ENCODE assay signal across 28 cellular contexts in the genomic region with DNA sequence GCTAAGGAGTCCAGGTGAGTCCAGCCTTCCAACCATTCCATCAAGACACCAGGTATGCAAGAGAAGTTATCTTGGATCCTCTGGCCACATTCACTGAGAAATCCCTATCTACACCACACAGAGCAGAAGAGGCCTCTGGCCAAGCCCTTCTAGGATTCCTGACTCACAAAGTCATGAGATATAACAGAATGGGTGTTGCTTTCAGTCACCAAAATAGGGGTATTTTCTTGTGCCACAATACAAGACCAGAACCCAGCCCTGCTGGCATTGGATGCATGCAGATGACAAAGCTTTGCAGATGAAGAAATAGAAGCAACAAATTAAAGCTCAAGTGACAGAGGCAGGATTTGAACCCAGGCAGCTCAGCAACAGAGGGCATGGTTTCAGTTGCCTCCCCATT.
"Had no signal": no experiment of that assay in that cellular context is flagged by ENCODE, and none has a peak within 500 bp of the region (broad histone marks: within the 10 kb centered on the region; RNA-seq: fewer than 3 reads in every experiment).

No MANE protein-coding gene starts in this region.

- H3K27ac ChIP-seq: hepatocyte, left lung, neural progenitor cell, neutrophil, parathyroid adenoma, right atrium auricular region, stomach, thoracic aorta, tibial artery, uterus had no signal

- H3K9me3 ChIP-seq: left lung, neutrophil, right atrium auricular region, stomach, thoracic aorta, tibial artery, uterus had no signal

- H3K4me3 Mint-ChIP-seq: mesothelial cell of epicardium; naive B cell; natural killer cell; nephron progenitor cell; neural progenitor cell; stimulated activated naive B cell treated with anti-CD40 and anti-IgM and Interleukin-4, amounts not matched to agents 10 μg/mL and 1 μg/mL and 100 μg/mL, for 72 hours had no signal

- H3K36me3 ChIP-seq: neural progenitor cell, neutrophil, right atrium auricular region, uterus had no signal

- H3K9me3 Mint-ChIP-seq: mesothelial cell of epicardium; naive B cell; natural killer cell; nephron progenitor cell; neural progenitor cell; stimulated activated naive B cell treated with anti-CD40 and anti-IgM and Interleukin-4, amounts not matched to agents 10 μg/mL and 1 μg/mL and 100 μg/mL, for 72 hours had no signal

- H3K27ac Mint-ChIP-seq: mesothelial cell of epicardium; naive B cell; natural killer cell; neural progenitor cell; stimulated activated naive B cell treated with anti-CD40 and anti-IgM and Interleukin-4, amounts not matched to agents 10 μg/mL and 1 μg/mL and 100 μg/mL, for 72 hours had no signal

- H3K4me1 Mint-ChIP-seq: naive B cell; natural killer cell; stimulated activated naive B cell treated with anti-CD40 and anti-IgM and Interleukin-4, amounts not matched to agents 10 μg/mL and 1 μg/mL and 100 μg/mL, for 72 hours had no signal

- H3K4me1 ChIP-seq: left lung, parathyroid adenoma, stomach, tibial artery, uterus had no signal

- DNase-seq: head of caudate nucleus; kidney glomerular epithelial cell; left colon; left lung; mesendoderm; naive B cell; natural killer cell; nephron progenitor cell; occipital lobe; stimulated activated CD4-positive, alpha-beta T cell treated with anti-CD3 and anti-CD28 coated beads, Interleukin-1b, Interleukin-23, amount 100 ng/mL, for 48 hours; stimulated activated CD4-positive, alpha-beta T cell treated with anti-CD3 and anti-CD28 coated beads, Interleukin-2, amount 100 ng/mL, for 48 hours; stimulated activated CD4-positive, alpha-beta T cell treated with anti-CD3 and anti-CD28 coated beads, Interleukin-4, amount 100 ng/mL, for 4 hours; stimulated activated naive B cell treated with anti-CD40 and anti-IgM and Interleukin-4, amounts not matched to agents 10 μg/mL and 1 μg/mL and 100 μg/mL, for 72 hours; stimulated activated naive CD8-positive, alpha-beta T cell treated with anti-CD3 and anti-CD28 coated beads, Interleukin-15, Interleukin-2, amounts not matched to agents 100 U/mL and 50 U/mL, for 24 hours; stomach; trophoblast cell; uterus had no signal

- H3K36me3 Mint-ChIP-seq: naive B cell; natural killer cell; neural progenitor cell; stimulated activated naive B cell treated with anti-CD40 and anti-IgM and Interleukin-4, amounts not matched to agents 10 μg/mL and 1 μg/mL and 100 μg/mL, for 72 hours had no signal

- ATAC-seq: left colon; left lung; natural killer cell; sciatic nerve; stimulated activated naive B cell treated with anti-CD40 and anti-IgM and Interleukin-4, amounts not matched to agents 10 μg/mL and 1 μg/mL and 100 μg/mL, for 72 hours; stimulated activated naive CD8-positive, alpha-beta T cell treated with anti-CD3 and anti-CD28 coated beads, Interleukin-15, Interleukin-2, amounts not matched to agents 100 U/mL and 50 U/mL, for 24 hours had no signal

- H3K27me3 ChIP-seq: hepatocyte, left lung, neural progenitor cell, right atrium auricular region, stomach, tibial artery, uterus had no signal

- H3K4me3 ChIP-seq: hepatocyte, left lung, lung, neural progenitor cell, right atrium auricular region, smooth muscle cell, stomach, thoracic aorta, tibial artery, uterus had no signal
